10 cellular contexts compared by ENCODE assay signal in the genomic region with DNA sequence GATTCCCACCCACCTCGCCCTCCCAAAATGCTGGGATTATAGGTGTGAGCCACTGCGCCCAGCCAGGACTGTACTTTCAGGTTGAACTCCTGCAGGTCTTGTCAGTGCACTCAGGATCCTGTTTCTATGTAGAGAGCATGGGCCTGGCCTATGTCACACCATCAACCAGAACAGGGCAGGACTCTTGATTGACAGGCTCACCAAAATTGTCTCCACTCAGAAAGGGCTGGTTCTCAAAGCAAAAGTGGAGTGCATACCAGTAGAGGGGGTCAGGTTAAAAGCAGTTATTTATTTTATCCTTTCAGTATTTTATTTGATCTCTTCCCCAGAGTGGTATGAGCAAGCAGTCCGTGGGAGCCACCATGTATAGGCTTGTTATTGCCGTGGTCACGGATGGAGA. TPM values are rescaled to one million over a fixed set of nuclear protein-coding genes. Genes with fewer than 3 reads are reported as not detected.
"Had no signal": no experiment of that assay in that cellular context is flagged by ENCODE, and none has a peak within 500 bp of the region (broad histone marks: within the 10 kb centered on the region; RNA-seq: fewer than 3 reads in every experiment).

No MANE protein-coding gene starts in this region.

- DNase-seq: H7, HFFc6, KG1 had no signal

- H3K4me2 ChIP-seq: GM23338 had no signal

- H3K36me3 ChIP-seq: HAP-1 had no signal

- ATAC-seq: GM23338, HCT116, HepG2 had no signal

- H3K27ac ChIP-seq: HL-60 had no signal

- FAIRE-seq: HepG2 had no signal

- H3K4me3 ChIP-seq: GM23338, HAP-1 had no signal

- H2AFZ ChIP-seq: GM23338 had no signal

- H3K9me3 ChIP-seq: HAP-1 had no signal

RNA-seq across cellular contexts. Expression of a gene that starts 27.4 kb away (rescaled TPM):
- total RNA-seq: H4, HepG2 had no signal
- polyA plus RNA-seq: GM23338, HepG2, IgD-negative memory B cell had no signal
